25 cellular contexts compared by ENCODE assay signal in the genomic region with DNA sequence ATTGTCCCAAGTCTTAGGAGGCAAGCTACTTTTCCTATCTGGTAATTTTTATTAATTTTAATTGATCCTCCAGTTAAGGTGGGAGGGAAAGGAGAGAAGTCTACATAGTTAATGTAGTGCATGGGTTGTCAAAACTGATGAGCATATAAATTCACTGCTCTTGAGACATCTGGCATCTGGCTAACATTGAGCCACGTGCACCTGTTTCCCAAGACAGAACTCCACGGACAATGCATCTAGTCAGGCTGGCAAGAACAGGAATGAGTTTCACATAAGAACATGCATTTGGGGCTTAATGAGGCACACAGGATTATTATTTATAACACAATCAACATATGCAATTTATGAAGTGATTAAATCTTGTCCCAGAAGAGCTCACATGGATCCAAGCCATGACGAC.
"Had no signal": no experiment of that assay in that cellular context is flagged by ENCODE, and none has a peak within 500 bp of the region (broad histone marks: within the 10 kb centered on the region; RNA-seq: fewer than 3 reads in every experiment).

No MANE protein-coding gene starts in this region.

- H3K27ac ChIP-seq: ascending aorta, body of pancreas, SK-N-MC had no signal

- DNase-seq: activated B cell treated with CpG ODN at 0.5 μM for 24 hours; activated CD4-positive, alpha-beta T cell treated with anti-CD3 and anti-CD28 coated beads for 1 hour; activated CD4-positive, alpha-beta T cell treated with anti-CD3 and anti-CD28 coated beads, Interleukin-2, amount 10 ng/mL, durations not matched to agents 24 days and 14 days; activated CD4-positive, alpha-beta T cell treated with anti-CD3 and anti-CD28 coated beads, Interleukin-2, amount 50 U/mL, for 48 hours; activated CD8-positive, alpha-beta memory T cell treated with anti-CD3 and anti-CD28 coated beads, Interleukin-2, amount 10 ng/mL, durations not matched to agents 7 days and 5 days; activated naive CD4-positive, alpha-beta T cell treated with Interleukin-2 at 50 U/mL for 16 hours; activated naive CD8-positive, alpha-beta T cell treated with anti-CD3 and anti-CD28 coated beads, Interleukin-2, amount 50 U/mL, for 24 hours; activated T-cell treated with anti-CD3 and anti-CD28 coated beads, Interleukin-2, amount 50 U/mL, for 4 hours; amniotic stem cell; body of pancreas; MG63; MV-4-11; NCI-H1092 treated with DMSO at 0.1 percent for 48 hours; NCI-H1417 treated with DMSO at 0.1 percent for 48 hours; NCI-H187; NCI-H2081; NCI-H526; NCI-H774; PC-3; SIG-M5; T-cell; T-helper 2 cell; T1000 had no signal
